Comparison of ENCODE assay signal across 14 cellular contexts in the genomic region with DNA sequence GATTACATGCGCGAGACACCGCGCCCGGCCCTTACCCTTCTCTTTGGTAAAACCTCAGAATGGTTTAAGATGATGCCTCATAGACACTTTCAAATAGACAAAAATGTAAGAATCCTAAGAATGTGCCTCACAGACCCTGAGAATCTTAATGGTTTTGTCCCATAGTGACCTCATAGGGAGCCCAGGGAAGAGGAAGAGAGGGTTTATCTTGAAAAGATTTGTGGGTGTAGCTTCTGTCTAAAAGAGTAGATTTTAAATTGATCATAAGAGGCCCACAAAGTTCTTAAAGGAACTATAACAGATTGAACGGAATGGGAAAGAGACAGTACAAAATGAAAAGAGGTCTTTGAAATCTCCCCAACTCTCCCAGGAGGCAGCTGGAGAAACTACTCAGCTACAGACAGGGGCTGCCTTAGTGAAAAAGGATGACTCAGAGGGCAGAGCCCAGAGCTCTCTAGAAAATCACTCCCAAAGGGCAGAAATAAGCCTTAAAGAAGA.
DNase-seq lines count a peak whose midpoint lies in the region; ATAC-seq and TF ChIP-seq lines count a peak whose summit lies in the region.
"Had no signal": no experiment of that assay in that cellular context is flagged by ENCODE, and none has a peak within 500 bp of the region (broad histone marks: within the 10 kb centered on the region; RNA-seq: fewer than 3 reads in every experiment).

No MANE protein-coding gene starts in this region.

- BruUV-seq in Calu3 (replicated peaks; lab: Mats Ljungman, UMichigan), result no TSS peak

- intact Hi-C loops in Calu3 (cut with micrococcal nuclease; ENCODE audit: unreplicated experiment), result no loop called here

- CTCF ChIA-PET in Calu3 (lab: Charles Lee), result interaction anchor here (1.1 kb wide), 1 partner anchor 10 kb away, joined by 4 read pairs; no protein-coding TSS in a partner anchor

- DNase-seq in T1000 (lab: John Stamatoyannopoulos, UW), result peak; percentile 22
- peak; percentile 41 for DNase-seq in iPS-NIHi7 (ENCODE audit: extremely low spot score)
- DNase-seq in stromal cell of bone marrow (ENCODE audit: low read depth), result peak; percentile 55
- DNase-seq in left lobe of liver (ENCODE audit: low spot score), result no peak
- no peak for DNase-seq in DMS153 (lab: John Stamatoyannopoulos, UW)
- DNase-seq in Calu3, result no peak
- no peak for DNase-seq in activated T-cell treated with anti-CD3 and anti-CD28 coated beads, Interleukin-2, amount 50 U/mL, for 72 hours
- DNase-seq: activated CD4-positive, alpha-beta T cell treated with anti-CD3 and anti-CD28 coated beads, Interleukin-2, amount 50 U/mL, for 48 hours; CD4-positive, alpha-beta T cell; psoas muscle; stimulated activated CD4-positive, alpha-beta T cell treated with anti-CD3 and anti-CD28 coated beads, Interleukin-2, amount 100 ng/mL, for 48 hours; stimulated activated naive CD4-positive, alpha-beta T cell treated with Interleukin-2 at 50 U/mL for 16 hours; T-helper 2 cell had no signal

- no peaks in the 10 kb centered on the region for H3K4me1 Mint-ChIP-seq in Calu3 (ENCODE audit: low read depth, unreplicated experiment)
- H3K4me1 Mint-ChIP-seq in activated T-cell treated with anti-CD3 and anti-CD28 coated beads, Interleukin-2, amount 50 U/mL, for 72 hours (ENCODE audit: low read depth), result no peaks in the 10 kb centered on the region

- H3K9me3 Mint-ChIP-seq in Calu3 (ENCODE audit: low read depth, unreplicated experiment), result no peaks in the 10 kb centered on the region
- no peaks in the 10 kb centered on the region for H3K9me3 Mint-ChIP-seq in activated T-cell treated with anti-CD3 and anti-CD28 coated beads, Interleukin-2, amount 50 U/mL, for 72 hours
- H3K9me3 Mint-ChIP-seq: CD4-positive, alpha-beta T cell had no signal

- no peaks in the 10 kb centered on the region for H3K36me3 Mint-ChIP-seq in Calu3 (ENCODE audit: insufficient read depth, unreplicated experiment)
- H3K36me3 Mint-ChIP-seq in activated T-cell treated with anti-CD3 and anti-CD28 coated beads, Interleukin-2, amount 50 U/mL, for 72 hours (ENCODE audit: insufficient read depth in 2 of 2), result no peaks in the 10 kb centered on the region

- peak; percentile 62 for ATAC-seq in GM18868 (IDR thresholded peaks at IDR 0.05; ENCODE audit: unreplicated experiment)
- ATAC-seq in left lobe of liver, result no peak
- no peak for ATAC-seq in activated T-cell treated with anti-CD3 and anti-CD28 coated beads, Interleukin-2, amount 50 U/mL, for 72 hours (replicated peaks in 1 of 2)

- peaks cover 37% of the 10 kb centered on the region for H3K27me3 Mint-ChIP-seq in Calu3 (ENCODE audit: unreplicated experiment)
- H3K27me3 Mint-ChIP-seq in activated T-cell treated with anti-CD3 and anti-CD28 coated beads, Interleukin-2, amount 50 U/mL, for 72 hours (ENCODE audit: low read depth), result peaks cover 42% of the 10 kb centered on the region

- H3K27ac Mint-ChIP-seq in Calu3 (ENCODE audit: unreplicated experiment), result no peak overlapping the region
- no peak overlapping the region for H3K27ac Mint-ChIP-seq in activated T-cell treated with anti-CD3 and anti-CD28 coated beads, Interleukin-2, amount 50 U/mL, for 72 hours
- H3K27ac Mint-ChIP-seq: CD4-positive, alpha-beta T cell had no signal

- no peak overlapping the region for H3K4me3 Mint-ChIP-seq in Calu3 (ENCODE audit: low read depth, unreplicated experiment)
- no peak overlapping the region for H3K4me3 Mint-ChIP-seq in activated T-cell treated with anti-CD3 and anti-CD28 coated beads, Interleukin-2, amount 50 U/mL, for 72 hours
- H3K4me3 Mint-ChIP-seq: CD4-positive, alpha-beta T cell had no signal

- TF ChIP-seq CTCF in Calu3 (IDR thresholded peaks at IDR 0.05; ENCODE audit: unreplicated experiment), result no peak

Comparison
In these comparisons a context has a peak if more than half of its experiments do, and no peak if none do; other contexts are left out.
1. DNase-seq: peak in T1000 (single experiment), iPS-NIHi7 (single experiment) and stromal cell of bone marrow (single experiment); none in left lobe of liver (single experiment), DMS153 (single experiment), Calu3 (single experiment) and activated T-cell treated with anti-CD3 and anti-CD28 coated beads, Interleukin-2, amount 50 U/mL, for 72 hours (0 of 2).